ENCODE assay signal across 8 cellular contexts in the genomic region with DNA sequence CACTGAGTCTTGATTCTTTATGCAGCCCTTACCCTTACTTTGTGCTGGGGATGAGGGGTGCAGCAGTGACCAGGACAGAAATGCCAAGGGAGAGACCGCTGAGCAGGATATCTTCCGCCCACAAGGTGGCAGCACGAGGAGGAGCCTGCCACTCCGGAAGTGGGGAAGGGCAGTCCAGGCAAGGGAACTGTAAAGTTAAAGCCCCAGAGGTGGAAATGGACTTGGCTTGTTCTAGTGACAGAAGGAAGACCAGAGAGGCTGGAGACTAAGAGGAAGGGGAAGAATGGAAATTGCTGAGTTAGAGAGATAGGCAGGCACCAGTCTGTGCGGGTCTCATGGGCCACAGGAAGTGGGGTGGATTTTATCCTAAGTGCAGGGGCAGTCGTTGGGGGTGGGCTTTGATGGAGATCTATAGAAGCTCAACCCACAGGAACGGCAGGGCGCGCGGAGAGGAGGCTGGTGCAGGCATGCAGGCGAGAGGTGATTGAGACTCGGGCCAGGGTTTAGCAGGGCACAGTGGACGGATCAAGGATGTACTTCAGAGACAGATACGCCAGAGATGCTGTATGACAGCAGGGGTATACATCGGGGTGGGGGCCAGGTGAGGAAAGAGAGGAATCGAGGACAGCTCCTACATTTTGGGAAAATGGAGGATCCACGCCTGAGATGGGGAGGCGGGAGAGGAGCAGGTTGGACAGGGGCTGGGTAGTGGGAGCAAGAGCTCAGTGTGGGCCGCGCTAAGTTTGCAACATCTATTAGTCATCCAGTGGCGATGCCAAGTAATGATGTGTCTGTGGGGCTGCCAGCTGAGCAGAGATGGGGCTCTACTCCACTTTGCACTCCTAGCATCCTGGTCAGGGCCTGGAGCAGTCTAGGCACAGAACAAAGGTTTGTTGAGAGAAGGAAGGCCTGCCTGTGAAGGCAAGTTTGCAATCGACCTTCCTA. TPM values are rescaled to one million over a fixed set of nuclear protein-coding genes. Genes with fewer than 3 reads are reported as not detected.
DNase-seq lines count a peak whose midpoint lies in the region; ATAC-seq and TF ChIP-seq lines count a peak whose summit lies in the region.

No MANE protein-coding gene starts in this region.

- H3K79me1 ChIP-seq in neuronal stem cell (ENCODE audit: low read depth, low read length) = peaks cover 7% of the 10 kb centered on the region

- H3K4me3 ChIP-seq in neuronal stem cell (ENCODE audit: low read length in 2 of 2) = no peak overlapping the region

- no peak overlapping the region for H4K8ac ChIP-seq in neuronal stem cell (ENCODE audit: low read depth, low read length)

- no peak overlapping the region for H3K23ac ChIP-seq in neuronal stem cell (ENCODE audit: low read depth, low read length, poor library complexity)

- H3K36me3 ChIP-seq in neuronal stem cell (replicated peaks in 1 of 2; ENCODE audit: control insufficient read depth in 2 of 2, insufficient read depth in 2 of 2, low read length in 2 of 2) = peaks cover 2 to 5% of the 10 kb centered on the region in 2 donors

- H4K91ac ChIP-seq in neuronal stem cell (ENCODE audit: low read depth, low read length, poor library complexity) = no peak overlapping the region

- peak; percentile 92 for TF ChIP-seq CTCF in RWPE1 (conservative IDR thresholded peaks at IDR 0.05; ENCODE audit: low read depth)

- H3K14ac ChIP-seq in neuronal stem cell (ENCODE audit: low read length) = no peak overlapping the region

- H3K9ac ChIP-seq in neuronal stem cell (ENCODE audit: low read depth, low read length, poor library complexity) = no peak overlapping the region

- no peak for ATAC-seq in HG03571 (IDR thresholded peaks at IDR 0.05; ENCODE audit: unreplicated experiment)

- peaks cover 7 to 15% of the 10 kb centered on the region in 2 donors for H3K4me1 ChIP-seq in neuronal stem cell (ENCODE audit: control insufficient read depth in 2 of 2, insufficient read depth in 1 of 2, low read depth in 1 of 2, low read length in 2 of 2)

- H2AFZ ChIP-seq in neuronal stem cell (ENCODE audit: low read length) = peak overlapping the region; percentile 93

- H3K9me3 ChIP-seq in neuronal stem cell (replicated peaks in 1 of 2; ENCODE audit: control insufficient read depth in 2 of 2, insufficient read depth in 1 of 2, low read depth in 1 of 2, low read length in 2 of 2) = no peaks in the 10 kb centered on the region

- no peak overlapping the region for H2BK15ac ChIP-seq in neuronal stem cell (ENCODE audit: low read length)

- no peak overlapping the region for H2BK12ac ChIP-seq in neuronal stem cell (ENCODE audit: low read length)

- H3K18ac ChIP-seq in neuronal stem cell (ENCODE audit: low read length) = no peak overlapping the region

- no CpG with 5 or more reads among the region's 22 CpGs for WGBS in neuronal stem cell (ENCODE audit: extremely low coverage in 2 of 2, insufficient read length in 2 of 2, insufficient replicate concordance in 1 of 2), 2 donors

- H3K4me2 ChIP-seq in neuronal stem cell (ENCODE audit: insufficient read depth, low read length, poor library complexity, severe bottlenecking) = peak overlapping the region; percentile 2

- peak; percentile 67 for DNase-seq in GM04504 (ENCODE audit: low read depth)
- peak; percentile 81 for DNase-seq in LoVo (ENCODE audit: low spot score)
- DNase-seq in RWPE1 (ENCODE audit: low spot score) = peak; percentile 88
- peak; percentile 61 for DNase-seq in activated effector memory CD4-positive, alpha-beta T cell treated with Interleukin-2 at 50 U/mL for 16 hours
- DNase-seq in fibroblast of the conjunctiva (ENCODE audit: low read depth) = peak; percentile 72
- no peak for DNase-seq in neuronal stem cell (ENCODE audit: low spot score)
- DNase-seq in ureter (ENCODE audit: low spot score) = peak; percentile 85

- H3K4ac ChIP-seq in neuronal stem cell (ENCODE audit: low read length) = no peak overlapping the region

- H3K27ac ChIP-seq in RWPE1 (peak overlapping the region; percentile 96), neuronal stem cell (replicated peaks; ENCODE audit: low read length) (no peak overlapping the region)

- POLR2A ChIA-PET in RWPE1 (lab: Yijun Ruan, JAX; ENCODE audit: low non-redundant PET) = interaction anchor here (0.6 kb wide), 1 partner anchor 70 kb away, joined by 4 read pairs; no protein-coding TSS in a partner anchor

- CTCF ChIA-PET in RWPE1 (lab: Yijun Ruan, JAX) = interaction anchor here (0.6 to 3.1 kb wide), 14 partner anchors 9 to 209 kb away, joined by 3 to 27 read pairs (median 4); no protein-coding TSS in a partner anchor

- H3K27me3 ChIP-seq in neuronal stem cell (ENCODE audit: control insufficient read depth in 3 of 3, insufficient read depth in 3 of 3, low read depth in 1 of 3, low read length in 3 of 3) = peaks cover 0 to 20% (median 0%) of the 10 kb centered on the region in 3 experiments

- H2AK5ac ChIP-seq in neuronal stem cell (ENCODE audit: low read depth, low read length) = peak overlapping the region; percentile 15

- no peak overlapping the region for H2BK120ac ChIP-seq in neuronal stem cell (ENCODE audit: low read depth, low read length)

- no peak overlapping the region for H2BK5ac ChIP-seq in neuronal stem cell (ENCODE audit: low read length)

RNA-seq across cellular contexts. Expression of a gene that starts 3.3 kb away (rescaled TPM):
- polyA plus RNA-seq in neuronal stem cell (2013, experiment 1 of 2) = 33.4 TPM
- polyA plus RNA-seq in neuronal stem cell (2013, experiment 2 of 2) = 33.1 TPM
- total RNA-seq in ureter = 75.9 TPM

RNA-seq across cellular contexts. Expression of a gene that starts 26.1 kb away (rescaled TPM):
- 23.9 TPM for polyA plus RNA-seq in neuronal stem cell (2013, experiment 1 of 2)
- polyA plus RNA-seq in neuronal stem cell (2013, experiment 2 of 2) = 22.5 TPM
- 110 TPM for total RNA-seq in ureter

RNA-seq across cellular contexts. Expression of a gene that starts 40.3 kb away (rescaled TPM):
- 28.5 TPM for polyA plus RNA-seq in neuronal stem cell (2013, experiment 1 of 2)
- 34.0 TPM for polyA plus RNA-seq in neuronal stem cell (2013, experiment 2 of 2)
- 258 TPM for total RNA-seq in ureter
